In the genomic region with DNA sequence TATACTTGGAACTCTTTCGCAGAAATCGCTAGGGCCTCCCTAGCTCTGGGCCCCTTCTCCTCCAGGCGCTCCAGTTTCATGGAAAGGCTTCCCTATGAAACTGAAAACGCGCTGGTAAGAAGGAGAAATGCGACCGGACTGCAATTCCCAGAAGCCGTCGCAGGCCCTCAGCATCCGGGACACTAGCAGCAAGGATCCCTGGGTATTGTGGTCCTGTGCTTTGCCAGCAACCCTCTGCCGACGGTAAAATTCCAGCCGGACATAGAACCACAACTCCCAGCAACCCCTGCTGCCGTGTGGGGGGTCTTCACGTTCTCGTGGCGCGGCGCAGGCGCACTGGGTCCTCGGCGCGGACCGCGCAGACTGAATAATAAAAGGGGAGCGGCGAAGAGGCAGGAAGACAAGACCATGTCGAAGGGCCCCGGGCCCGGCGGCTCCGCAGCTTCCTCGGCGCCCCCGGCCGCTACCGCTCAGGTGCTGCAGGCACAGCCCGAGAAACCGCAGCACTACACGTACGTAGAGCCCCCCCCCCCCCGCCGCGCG, we compare ENCODE assay signal across 8 cellular contexts. TPM values are rescaled to one million over a fixed set of nuclear protein-coding genes. Genes with fewer than 3 reads are reported as not detected.
DNase-seq lines count a peak whose midpoint lies in the region; ATAC-seq and TF ChIP-seq lines count a peak whose summit lies in the region.

A gene with protein sequence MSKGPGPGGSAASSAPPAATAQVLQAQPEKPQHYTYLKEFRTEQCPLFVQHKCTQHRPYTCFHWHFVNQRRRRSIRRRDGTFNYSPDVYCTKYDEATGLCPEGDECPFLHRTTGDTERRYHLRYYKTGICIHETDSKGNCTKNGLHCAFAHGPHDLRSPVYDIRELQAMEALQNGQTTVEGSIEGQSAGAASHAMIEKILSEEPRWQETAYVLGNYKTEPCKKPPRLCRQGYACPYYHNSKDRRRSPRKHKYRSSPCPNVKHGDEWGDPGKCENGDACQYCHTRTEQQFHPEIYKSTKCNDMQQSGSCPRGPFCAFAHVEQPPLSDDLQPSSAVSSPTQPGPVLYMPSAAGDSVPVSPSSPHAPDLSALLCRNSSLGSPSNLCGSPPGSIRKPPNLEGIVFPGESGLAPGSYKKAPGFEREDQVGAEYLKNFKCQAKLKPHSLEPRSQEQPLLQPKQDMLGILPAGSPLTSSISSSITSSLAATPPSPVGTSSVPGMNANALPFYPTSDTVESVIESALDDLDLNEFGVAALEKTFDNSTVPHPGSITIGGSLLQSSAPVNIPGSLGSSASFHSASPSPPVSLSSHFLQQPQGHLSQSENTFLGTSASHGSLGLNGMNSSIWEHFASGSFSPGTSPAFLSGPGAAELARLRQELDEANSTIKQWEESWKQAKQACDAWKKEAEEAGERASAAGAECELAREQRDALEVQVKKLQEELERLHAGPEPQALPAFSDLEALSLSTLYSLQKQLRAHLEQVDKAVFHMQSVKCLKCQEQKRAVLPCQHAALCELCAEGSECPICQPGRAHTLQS (plus strand): TSS at position 334 of the 543 bp plus-strand sequence. CDS start 75 bp downstream, at position 409.

- peaks cover 49 to 93% (median 64%) of the 10 kb centered on the region in 6 donors for H3K4me1 ChIP-seq in spleen

- no peaks in the 10 kb centered on the region for H3K36me3 ChIP-seq in spleen

- no peaks in the 10 kb centered on the region for H3K9me3 ChIP-seq in spleen

- peak within 1 kb of the TSS; percentile 98 to 100 (median 99) for H3K27ac ChIP-seq in spleen

- DNase-seq in AG09309 (ENCODE audit: low read depth) (peak; percentile 99), GM19240 (ENCODE audit: insufficient read length, low spot score) (peak; percentile 84), NCI-H510A treated with DMSO at 0.1 percent for 48 hours (lab: John Stamatoyannopoulos, UW) (peak; percentile 98), cerebellar cortex (ENCODE audit: low spot score) (peak; percentile 99), iris pigment epithelial cell (ENCODE audit: low read depth) (peak; percentile 99), spleen (peak; percentile 98)
- peak; percentile 94 for DNase-seq in activated CD4-positive, alpha-beta T cell treated with anti-CD3 and anti-CD28 coated beads for 1 hour

- ATAC-seq in HG03442 (IDR thresholded peaks at IDR 0.05; ENCODE audit: unreplicated experiment): peak; percentile 54

- intact Hi-C loops in spleen (cut with DNase I; ENCODE audit: low total_unique reads): no loop called here

- H3K4me3 ChIP-seq in AG09309 (ENCODE audit: control insufficient read depth, low read depth, low read length): peak within 1 kb of the TSS; percentile 49
- H3K4me3 ChIP-seq in spleen: peak within 1 kb of the TSS; percentile 20 to 75 (median 50)

- peak in 2 of 3 donors; percentile 40 to 48 for TF ChIP-seq POLR2A in spleen (IDR thresholded peaks at IDR 0.05)

- no peaks in the 10 kb centered on the region for H3K27me3 ChIP-seq in spleen (replicated peaks in 1 of 7)

- 0 to 1% (median 0%) methylated on average over 27 to 45 of the region's 45 CpGs for WGBS in spleen, 5 donors

- TF ChIP-seq CTCF in AG09309 (IDR thresholded peaks at IDR 0.05; ENCODE audit: control insufficient read depth, insufficient read depth, low read depth, low read length, missing control alignments): no peak
- TF ChIP-seq CTCF in spleen (IDR thresholded peaks at IDR 0.05 in 8 of 11, conservative IDR thresholded peaks at IDR 0.05 in 3 of 11): peak in 5 of 11 experiments; percentile 8 to 39 (median 19)

RNA-seq across cellular contexts. Expression of the gene that starts here (rescaled TPM):
- 10 to 100 TPM; 35.4 to 53.8 (median 48.6) TPM for total RNA-seq in spleen
- 10 to 100 TPM; 19.0 to 41.9 (median 25.8) TPM for polyA plus RNA-seq in spleen

Comparison
In these comparisons a context has a peak if more than half of its experiments do, and no peak if none do; other contexts are left out.
1. Peak in every context shown above with its lines: DNase-seq, ATAC-seq, H3K4me3 ChIP-seq and H3K27ac ChIP-seq.